In the genomic region with DNA sequence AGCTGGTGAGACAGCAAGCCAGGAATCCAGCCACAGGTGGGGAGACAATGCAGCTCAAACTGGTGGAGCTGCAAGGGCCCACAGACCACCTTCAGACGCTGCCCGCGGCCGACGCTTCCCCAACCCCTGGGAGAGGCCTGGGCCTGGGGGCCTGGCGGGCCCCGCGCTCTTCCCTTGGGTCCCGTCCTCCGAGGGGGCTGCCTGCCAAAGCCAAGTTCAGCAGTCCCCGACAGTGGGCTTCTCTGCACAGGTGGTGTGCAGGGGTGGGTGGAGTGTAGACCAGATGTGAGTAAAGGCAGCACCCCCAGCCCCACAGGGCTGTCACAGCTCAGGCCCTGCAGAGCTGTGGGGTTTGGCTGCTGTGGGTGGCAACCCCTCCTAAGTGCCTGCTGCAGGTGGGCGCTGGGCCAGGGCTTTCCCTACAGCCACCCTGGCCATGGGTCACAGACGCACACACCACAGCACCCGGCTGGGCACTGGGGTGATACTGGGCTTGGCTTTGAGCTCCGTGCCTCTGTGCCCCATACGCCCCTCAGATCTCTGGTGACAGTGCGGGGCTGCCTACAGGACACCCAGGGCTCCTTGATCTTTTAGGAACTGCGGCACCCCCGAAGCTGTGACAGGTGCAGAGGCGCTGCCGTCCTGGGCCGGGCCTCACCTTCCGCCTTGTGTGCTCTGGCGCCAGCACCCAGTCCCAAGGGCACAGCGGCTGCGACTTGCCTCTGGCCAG, we compare ENCODE assay signal across 13 cellular contexts. TPM values are rescaled to one million over a fixed set of nuclear protein-coding genes. Genes with fewer than 3 reads are reported as not detected.
DNase-seq lines count a peak whose midpoint lies in the region; ATAC-seq and TF ChIP-seq lines count a peak whose summit lies in the region.
"Had no signal": no experiment of that assay in that cellular context is flagged by ENCODE, and none has a peak within 500 bp of the region (broad histone marks: within the 10 kb centered on the region; RNA-seq: fewer than 3 reads in every experiment).

No MANE protein-coding gene starts in this region.

- ATAC-seq in natural killer cell treated with Interleukin-12 subunit alpha and Interleukin-12 subunit beta and Interleukin-15 and Interleukin-18, amount 100 ng/mL, for 72 hours: peak; percentile 37 to 55
- no peak for ATAC-seq in natural killer cell
- ATAC-seq in esophagus mucosa: peak; percentile 24
- no peak for ATAC-seq in GM21367 (IDR thresholded peaks at IDR 0.05; ENCODE audit: unreplicated experiment)
- no peak for ATAC-seq in GM18520 (IDR thresholded peaks at IDR 0.05; ENCODE audit: unreplicated experiment)
- ATAC-seq: gastroesophageal sphincter had no signal

- H3K9me3 Mint-ChIP-seq in natural killer cell treated with Interleukin-12 subunit alpha and Interleukin-12 subunit beta and Interleukin-15 and Interleukin-18, amount 100 ng/mL, for 72 hours: no peaks in the 10 kb centered on the region
- H3K9me3 Mint-ChIP-seq in natural killer cell (no peaks in the 10 kb centered on the region), neural crest cell (no peaks in the 10 kb centered on the region)
- H3K9me3 Mint-ChIP-seq: memory B cell had no signal

- peaks cover 7 to 19% of the 10 kb centered on the region in 2 donors for H3K4me1 Mint-ChIP-seq in natural killer cell treated with Interleukin-12 subunit alpha and Interleukin-12 subunit beta and Interleukin-15 and Interleukin-18, amount 100 ng/mL, for 72 hours (ENCODE audit: low read depth in 2 of 2)
- H3K4me1 Mint-ChIP-seq in natural killer cell (peaks cover 10 to 13% of the 10 kb centered on the region in 2 donors), neural crest cell (no peaks in the 10 kb centered on the region)
- H3K4me1 Mint-ChIP-seq: memory B cell had no signal

- no peaks in the 10 kb centered on the region for H3K27me3 Mint-ChIP-seq in natural killer cell treated with Interleukin-12 subunit alpha and Interleukin-12 subunit beta and Interleukin-15 and Interleukin-18, amount 100 ng/mL, for 72 hours
- H3K27me3 Mint-ChIP-seq in natural killer cell (ENCODE audit: low read depth in 2 of 2) (no peaks in the 10 kb centered on the region), neural crest cell (ENCODE audit: low read depth) (no peaks in the 10 kb centered on the region)
- H3K27me3 Mint-ChIP-seq: memory B cell had no signal

- H3K36me3 Mint-ChIP-seq in natural killer cell treated with Interleukin-12 subunit alpha and Interleukin-12 subunit beta and Interleukin-15 and Interleukin-18, amount 100 ng/mL, for 72 hours: no peaks in the 10 kb centered on the region
- H3K36me3 Mint-ChIP-seq in natural killer cell (no peaks in the 10 kb centered on the region), neural crest cell (ENCODE audit: low read depth) (peaks cover 19% of the 10 kb centered on the region)

- no peak overlapping the region for H3K4me3 Mint-ChIP-seq in natural killer cell treated with Interleukin-12 subunit alpha and Interleukin-12 subunit beta and Interleukin-15 and Interleukin-18, amount 100 ng/mL, for 72 hours
- no peak overlapping the region for H3K4me3 Mint-ChIP-seq in natural killer cell
- no peak overlapping the region for H3K4me3 Mint-ChIP-seq in neural crest cell
- H3K4me3 Mint-ChIP-seq: memory B cell had no signal

- H3K27ac Mint-ChIP-seq in natural killer cell treated with Interleukin-12 subunit alpha and Interleukin-12 subunit beta and Interleukin-15 and Interleukin-18, amount 100 ng/mL, for 72 hours: no peak overlapping the region
- H3K27ac Mint-ChIP-seq in natural killer cell: no peak overlapping the region
- peak overlapping the region; percentile 78 for H3K27ac Mint-ChIP-seq in neural crest cell (ENCODE audit: unreplicated experiment)
- H3K27ac Mint-ChIP-seq: memory B cell had no signal

- DNase-seq in natural killer cell treated with Interleukin-12 subunit alpha and Interleukin-12 subunit beta and Interleukin-15 and Interleukin-18, amount 100 ng/mL, for 72 hours (ENCODE audit: low spot score): peak; percentile 58
- no peak for DNase-seq in natural killer cell
- no peak for DNase-seq in neural crest cell (ENCODE audit: low read depth, low spot score)
- no peak for DNase-seq in stimulated activated naive CD4-positive, alpha-beta T cell treated with Interleukin-2 at 50 U/mL for 16 hours (lab: John Stamatoyannopoulos, UW)
- DNase-seq in NCI-H1092 treated with DMSO at 0.1 percent for 48 hours (lab: John Stamatoyannopoulos, UW): no peak
- DNase-seq: activated CD4-positive, alpha-beta T cell treated with anti-CD3 and anti-CD28 coated beads for 4 hours; activated CD8-positive, alpha-beta memory T cell treated with anti-CD3 and anti-CD28 coated beads, Interleukin-2, amount 50 U/mL, for 48 hours; T-helper 9 cell had no signal

- intact Hi-C loops in natural killer cell (cut with micrococcal nuclease): no loop called here

- no peak for TF ChIP-seq CTCF in natural killer cell (IDR thresholded peaks at IDR 0.05)
- no peak for TF ChIP-seq CTCF in neural crest cell (conservative IDR thresholded peaks at IDR 0.05)

RNA-seq across cellular contexts. Expression of a gene that starts 20.5 kb away (rescaled TPM):
- 10 to 100 TPM; 20.5 to 82.2 TPM for total RNA-seq in natural killer cell treated with Interleukin-12 subunit alpha and Interleukin-12 subunit beta and Interleukin-15 and Interleukin-18, amount 100 ng/mL, for 72 hours
- total RNA-seq in natural killer cell: 10 to 100 TPM in 2 of 3 donors, 1 to 10 TPM in 1; 9.9 to 12.9 (median 12.1) TPM
- total RNA-seq in esophagus mucosa: 30.0 TPM
- 26.1 and 33.1 TPM in 2 replicates for total RNA-seq in neural crest cell

Comparison
In these comparisons a context has a peak if more than half of its experiments do, and no peak if none do; other contexts are left out.
1. ATAC-seq: peak in natural killer cell treated with Interleukin-12 subunit alpha and Interleukin-12 subunit beta and Interleukin-15 and Interleukin-18, amount 100 ng/mL, for 72 hours (2 of 2) and esophagus mucosa (single experiment); none in natural killer cell (0 of 3), GM21367 (single experiment) and GM18520 (single experiment).